ENCODE assay signal across 7 cellular contexts in the genomic region with DNA sequence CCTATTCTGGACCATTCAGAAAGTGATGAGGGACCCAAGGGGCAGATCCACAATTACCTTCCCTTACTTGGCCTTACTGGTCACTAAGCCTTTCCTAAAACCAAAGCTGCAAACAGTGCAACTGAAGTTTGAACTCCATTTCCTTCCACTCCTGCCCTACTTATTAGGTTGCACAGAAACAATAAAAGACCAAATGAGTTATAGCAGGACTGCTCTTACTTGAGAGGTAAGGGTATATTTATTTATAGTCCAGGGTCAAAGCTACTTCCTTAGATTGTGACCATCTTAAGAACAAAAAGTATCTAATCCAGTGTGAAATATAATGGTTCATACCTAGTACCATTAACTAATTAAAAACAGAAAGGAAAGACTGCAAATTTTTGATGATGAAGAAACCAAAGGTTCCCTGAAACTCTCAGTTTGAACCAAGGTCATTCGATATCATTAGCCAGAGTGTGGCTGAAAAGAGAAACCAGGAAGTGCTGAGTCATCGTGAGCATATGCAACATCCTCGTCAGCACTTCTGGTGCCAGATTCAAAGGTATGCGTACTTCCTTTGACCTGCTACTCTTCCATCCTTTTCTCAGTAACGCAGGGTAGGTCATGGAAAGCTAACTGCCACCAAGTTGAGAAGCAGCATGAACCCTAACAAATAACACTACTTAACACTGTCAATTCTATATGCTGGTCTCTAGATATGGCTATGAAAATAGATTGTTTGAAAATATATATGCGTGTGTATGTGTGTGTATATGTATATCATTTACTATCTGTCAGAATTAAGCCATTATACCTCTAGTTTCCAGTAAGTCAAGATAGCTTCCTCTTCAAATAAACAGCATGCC. TPM values are rescaled to one million over a fixed set of nuclear protein-coding genes. Genes with fewer than 3 reads are reported as not detected.
A peak's percentile ranks its signal among the peaks of the same experiment; 100 is the strongest.
DNase-seq lines count a peak whose midpoint lies in the region; ATAC-seq and TF ChIP-seq lines count a peak whose summit lies in the region.

No MANE protein-coding gene starts in this region.

- TF ChIP-seq CTCF in GM12864 (IDR thresholded peaks at IDR 0.05; ENCODE audit: low read depth, low read length, missing control alignments) (no peak), mammary epithelial cell (conservative IDR thresholded peaks at IDR 0.05 in 1 of 2, IDR thresholded peaks at IDR 0.05 in 1 of 2; ENCODE audit: extremely low read depth in 1 of 2, insufficient read depth in 1 of 2, low read depth in 1 of 2, low read length in 2 of 2) (no peak), kidney epithelial cell (IDR thresholded peaks at IDR 0.05; ENCODE audit: insufficient read depth, low read length, poor library complexity, severe bottlenecking) (no peak)

- H3K36me3 ChIP-seq in mammary epithelial cell (ENCODE audit: insufficient read depth, low read length) = peaks cover 2% of the 10 kb centered on the region
- H3K36me3 ChIP-seq in kidney epithelial cell (ENCODE audit: control insufficient read depth, insufficient read depth, low read length) = no peaks in the 10 kb centered on the region

- peak overlapping the region; percentile 90 for H3K27ac ChIP-seq in mammary epithelial cell (ENCODE audit: insufficient read depth, low read depth, low read length)

- peak; percentile 82 for ATAC-seq in GM21825 (IDR thresholded peaks at IDR 0.05; ENCODE audit: unreplicated experiment)

- peaks cover 51% of the 10 kb centered on the region for H3K4me1 ChIP-seq in mammary epithelial cell (ENCODE audit: insufficient read depth, low read length)

- peaks cover 3% of the 10 kb centered on the region for H4K20me1 ChIP-seq in mammary epithelial cell (ENCODE audit: insufficient read depth, low read length)

- H3K4me3 ChIP-seq in GM12864 (ENCODE audit: low read depth, low read length) (peak overlapping the region; percentile 13; the same call in 1 of the 2 replicates), mammary epithelial cell (replicated peaks in 1 of 3; ENCODE audit: insufficient read depth in 1 of 3, low read depth in 2 of 3, low read length in 3 of 3) (peak overlapping the region in 1 of 3 experiments; percentile 6), kidney epithelial cell (ENCODE audit: low read depth, low read length) (no peak overlapping the region)

- no peak for TF ChIP-seq EP300 in Ishikawa (IDR thresholded peaks at IDR 0.05; ENCODE audit: borderline replicate concordance)

- H3K9ac ChIP-seq in mammary epithelial cell (ENCODE audit: insufficient read depth, low read length) = peak overlapping the region; percentile 55

- DNase-seq in GM12864 (ENCODE audit: low read depth) (peak; percentile 89), SW 1271 (lab: John Stamatoyannopoulos, UW) (peak; percentile 80 to 94), mammary epithelial cell (peak; percentile 91), kidney epithelial cell (ENCODE audit: low read depth) (peak; percentile 77)
- peak; percentile 14 to 18 for DNase-seq in stimulated activated CD8-positive, alpha-beta memory T cell treated with anti-CD3 and anti-CD28 coated beads, Interleukin-2, amount 100 ng/mL, for 1 hour (ENCODE audit: low read depth in 2 of 2)

- intact Hi-C loops in mammary epithelial cell (cut with micrococcal nuclease) = no loop called here

- dilution Hi-C loops in mammary epithelial cell (cut with HindIII; ENCODE audit: low sequenced_read_pairs) = no loop called here

- no peaks in the 10 kb centered on the region for H3K9me3 ChIP-seq in mammary epithelial cell (replicated peaks; ENCODE audit: insufficient read depth, low read length)

- peak overlapping the region; percentile 71 for H3K4me2 ChIP-seq in mammary epithelial cell (ENCODE audit: insufficient read depth, low read depth, low read length)

- no peak for TF ChIP-seq RAD21 in Ishikawa (IDR thresholded peaks at IDR 0.05; ENCODE audit: low read depth)

- in situ Hi-C loops in mammary epithelial cell (cut with MboI; ENCODE audit: low sequenced_read_pairs in 2 of 2) = no loop called here

- BruUV-seq in mammary epithelial cell (replicated peaks; lab: Mats Ljungman, UMichigan) = TSS peak; percentile 13

- CTCF ChIA-PET in mammary epithelial cell (lab: Charles Lee; ENCODE audit: low non-redundant PET) = no interaction called here

- no peak overlapping the region for H2AFZ ChIP-seq in mammary epithelial cell (ENCODE audit: low read depth, low read length)

- peaks cover 96% of the 10 kb centered on the region for H3K79me2 ChIP-seq in mammary epithelial cell (ENCODE audit: insufficient read depth, low read length)

- H3K27me3 ChIP-seq in mammary epithelial cell (ENCODE audit: insufficient read depth, low read length) (no peaks in the 10 kb centered on the region), kidney epithelial cell (ENCODE audit: control insufficient read depth, insufficient read depth, low read length) (no peaks in the 10 kb centered on the region)

- WGBS in mammary epithelial cell (ENCODE audit: low coverage, missing lambda C conversion rate) = 17% methylated on average over 6 of the region's 6 CpGs

TF ChIP-seq in Ishikawa, 13 proteins besides CTCF, POLR2A, EP300 and RAD21:
- TF ChIP-seq, protein P1, sequence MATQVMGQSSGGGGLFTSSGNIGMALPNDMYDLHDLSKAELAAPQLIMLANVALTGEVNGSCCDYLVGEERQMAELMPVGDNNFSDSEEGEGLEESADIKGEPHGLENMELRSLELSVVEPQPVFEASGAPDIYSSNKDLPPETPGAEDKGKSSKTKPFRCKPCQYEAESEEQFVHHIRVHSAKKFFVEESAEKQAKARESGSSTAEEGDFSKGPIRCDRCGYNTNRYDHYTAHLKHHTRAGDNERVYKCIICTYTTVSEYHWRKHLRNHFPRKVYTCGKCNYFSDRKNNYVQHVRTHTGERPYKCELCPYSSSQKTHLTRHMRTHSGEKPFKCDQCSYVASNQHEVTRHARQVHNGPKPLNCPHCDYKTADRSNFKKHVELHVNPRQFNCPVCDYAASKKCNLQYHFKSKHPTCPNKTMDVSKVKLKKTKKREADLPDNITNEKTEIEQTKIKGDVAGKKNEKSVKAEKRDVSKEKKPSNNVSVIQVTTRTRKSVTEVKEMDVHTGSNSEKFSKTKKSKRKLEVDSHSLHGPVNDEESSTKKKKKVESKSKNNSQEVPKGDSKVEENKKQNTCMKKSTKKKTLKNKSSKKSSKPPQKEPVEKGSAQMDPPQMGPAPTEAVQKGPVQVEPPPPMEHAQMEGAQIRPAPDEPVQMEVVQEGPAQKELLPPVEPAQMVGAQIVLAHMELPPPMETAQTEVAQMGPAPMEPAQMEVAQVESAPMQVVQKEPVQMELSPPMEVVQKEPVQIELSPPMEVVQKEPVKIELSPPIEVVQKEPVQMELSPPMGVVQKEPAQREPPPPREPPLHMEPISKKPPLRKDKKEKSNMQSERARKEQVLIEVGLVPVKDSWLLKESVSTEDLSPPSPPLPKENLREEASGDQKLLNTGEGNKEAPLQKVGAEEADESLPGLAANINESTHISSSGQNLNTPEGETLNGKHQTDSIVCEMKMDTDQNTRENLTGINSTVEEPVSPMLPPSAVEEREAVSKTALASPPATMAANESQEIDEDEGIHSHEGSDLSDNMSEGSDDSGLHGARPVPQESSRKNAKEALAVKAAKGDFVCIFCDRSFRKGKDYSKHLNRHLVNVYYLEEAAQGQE (IDR thresholded peaks at IDR 0.05; ENCODE audit: low read depth) = no peak
- TF ChIP-seq EGR1 (IDR thresholded peaks at IDR 0.05) (no peak), CREB1 (IDR thresholded peaks at IDR 0.05; ENCODE audit: low read depth) (no peak), NFIC (IDR thresholded peaks at IDR 0.05) (peak; percentile 46; the same call in 1 of the 2 replicates), FOXM1 (IDR thresholded peaks at IDR 0.05; ENCODE audit: borderline replicate concordance, low read depth) (no peak), YY1 (IDR thresholded peaks at IDR 0.05; ENCODE audit: low read depth) (no peak), TAF1 (IDR thresholded peaks at IDR 0.05; ENCODE audit: low read depth) (no peak), TEAD4 (IDR thresholded peaks at IDR 0.05) (peak; percentile 58), CEBPB (IDR thresholded peaks at IDR 0.05) (0 out of 2 replicates have a peak, but pooled peaks have one; percentile 65), TCF12 (IDR thresholded peaks at IDR 0.05; ENCODE audit: low read depth) (no peak), ZBTB7A (IDR thresholded peaks at IDR 0.05; ENCODE audit: low read depth) (no peak)
- TF ChIP-seq, protein P2, sequence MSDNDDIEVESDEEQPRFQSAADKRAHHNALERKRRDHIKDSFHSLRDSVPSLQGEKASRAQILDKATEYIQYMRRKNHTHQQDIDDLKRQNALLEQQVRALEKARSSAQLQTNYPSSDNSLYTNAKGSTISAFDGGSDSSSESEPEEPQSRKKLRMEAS (IDR thresholded peaks at IDR 0.05) = peak; percentile 53
- TF ChIP-seq, protein P3, sequence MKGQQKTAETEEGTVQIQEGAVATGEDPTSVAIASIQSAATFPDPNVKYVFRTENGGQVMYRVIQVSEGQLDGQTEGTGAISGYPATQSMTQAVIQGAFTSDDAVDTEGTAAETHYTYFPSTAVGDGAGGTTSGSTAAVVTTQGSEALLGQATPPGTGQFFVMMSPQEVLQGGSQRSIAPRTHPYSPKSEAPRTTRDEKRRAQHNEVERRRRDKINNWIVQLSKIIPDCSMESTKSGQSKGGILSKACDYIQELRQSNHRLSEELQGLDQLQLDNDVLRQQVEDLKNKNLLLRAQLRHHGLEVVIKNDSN (IDR thresholded peaks at IDR 0.05) = no peak

RNA-seq across cellular contexts. Expression of a gene that starts 26.8 kb away (rescaled TPM):
- 100 to 1,000 TPM; 130 to 171 TPM for total RNA-seq in mammary epithelial cell
- 49.2 TPM for polyA plus RNA-seq in mammary epithelial cell
- polyA minus RNA-seq in mammary epithelial cell = 277 TPM
- 89.7 and 91.0 TPM in 2 replicates for total RNA-seq in kidney epithelial cell

Comparison
In these comparisons a context has a peak if more than half of its experiments do, and no peak if none do; other contexts are left out.
1. DNase-seq: peak in every context shown above with its lines; median percentile 91 in mammary epithelial cell; 89 in GM12864; 87 in SW 1271; 77 in kidney epithelial cell; 16 in stimulated activated CD8-positive, alpha-beta memory T cell treated with anti-CD3 and anti-CD28 coated beads, Interleukin-2, amount 100 ng/mL, for 1 hour.